In genomic region chr18:76444436-76445105, GRCh38 we compare ENCODE assay signal across 17 cellular contexts. TPM values are rescaled to one million over a fixed set of nuclear protein-coding genes. Genes with fewer than 3 reads are reported as not detected.
DNase-seq lines count a peak whose midpoint lies in the region; ATAC-seq and TF ChIP-seq lines count a peak whose summit lies in the region.
"Had no signal": no experiment of that assay in that cellular context is flagged by ENCODE, and none has a peak within 500 bp of the region (broad histone marks: within the 10 kb centered on the region; RNA-seq: fewer than 3 reads in every experiment).

No MANE protein-coding gene starts in this region.

- H3K36me3 Mint-ChIP-seq in activated naive CD8-positive, alpha-beta T cell treated with anti-CD3 and anti-CD28 coated beads, Interleukin-2, amount 50 U/mL, for 24 hours (ENCODE audit: low read depth), result peaks cover 6% of the 10 kb centered on the region
- peaks cover 6% of the 10 kb centered on the region for H3K36me3 Mint-ChIP-seq in activated naive CD8-positive, alpha-beta T cell treated with anti-CD3 and anti-CD28 coated beads for 36 hours
- H3K36me3 Mint-ChIP-seq in chondrocyte (ENCODE audit: low read depth), result peaks cover 4% of the 10 kb centered on the region

- TF ChIP-seq CTCF in chondrocyte (IDR thresholded peaks at IDR 0.05), result no peak
- no peak for TF ChIP-seq CTCF in neutrophil (IDR thresholded peaks at IDR 0.05)
- no peak for TF ChIP-seq CTCF in vagina (IDR thresholded peaks at IDR 0.05)
- no peak for TF ChIP-seq CTCF in mucosa of descending colon (IDR thresholded peaks at IDR 0.05)

- DNase-seq in activated naive CD8-positive, alpha-beta T cell treated with anti-CD3 and anti-CD28 coated beads, Interleukin-2, amount 50 U/mL, for 24 hours, result no peak
- no peak for DNase-seq in activated naive CD8-positive, alpha-beta T cell treated with anti-CD3 and anti-CD28 coated beads for 36 hours
- no peak for DNase-seq in chondrocyte (ENCODE audit: low spot score)
- peak in 1 of 2 donors; percentile 79 for DNase-seq in vagina (ENCODE audit: extremely low spot score in 2 of 2)
- no peak for DNase-seq in NOMO-1 (lab: John Stamatoyannopoulos, UW; ENCODE audit: unreplicated experiment in 2 of 2)
- no peak for DNase-seq in mucosa of descending colon
- DNase-seq: activated CD4-positive, CD25-positive, alpha-beta regulatory T cell; aorta; CD4-positive, alpha-beta memory T cell; DMS79; left lung; SHP77; trophoblast cell had no signal

- H3K27ac ChIP-seq in neutrophil, result peak overlapping the region; percentile 95
- H3K27ac ChIP-seq in vagina, result peak overlapping the region; percentile 88
- H3K27ac ChIP-seq: foreskin keratinocyte, left lung had no signal

- no peaks in the 10 kb centered on the region for H3K9me3 Mint-ChIP-seq in activated naive CD8-positive, alpha-beta T cell treated with anti-CD3 and anti-CD28 coated beads, Interleukin-2, amount 50 U/mL, for 24 hours
- no peaks in the 10 kb centered on the region for H3K9me3 Mint-ChIP-seq in activated naive CD8-positive, alpha-beta T cell treated with anti-CD3 and anti-CD28 coated beads for 36 hours
- no peaks in the 10 kb centered on the region for H3K9me3 Mint-ChIP-seq in chondrocyte (ENCODE audit: low read depth)
- H3K9me3 Mint-ChIP-seq: CD4-positive, alpha-beta memory T cell; stimulated activated memory B cell treated with anti-CD40 and anti-IgM and Interleukin-4, amounts not matched to agents 10 μg/mL and 1 μg/mL and 100 μg/mL, for 72 hours had no signal

- H3K9me3 ChIP-seq in neutrophil, result no peaks in the 10 kb centered on the region
- no peaks in the 10 kb centered on the region for H3K9me3 ChIP-seq in vagina
- H3K9me3 ChIP-seq in mucosa of descending colon, result no peaks in the 10 kb centered on the region
- H3K9me3 ChIP-seq: left lung had no signal

- H3K4me1 ChIP-seq in neutrophil (ENCODE audit: control insufficient read depth in 1 of 2, insufficient read depth in 1 of 2, low read depth in 1 of 2, low read length in 1 of 2), result peaks cover 59 to 61% of the 10 kb centered on the region in 2 experiments
- H3K4me1 ChIP-seq in vagina, result peaks cover 82% of the 10 kb centered on the region
- H3K4me1 ChIP-seq in mucosa of descending colon (ENCODE audit: low read depth), result peaks cover 20% of the 10 kb centered on the region

- peaks cover 43% of the 10 kb centered on the region for H3K36me3 ChIP-seq in neutrophil
- peaks cover 0 to 30% of the 10 kb centered on the region in 2 donors for H3K36me3 ChIP-seq in vagina
- no peaks in the 10 kb centered on the region for H3K36me3 ChIP-seq in mucosa of descending colon (ENCODE audit: low read depth)

- no peaks in the 10 kb centered on the region for H3K27me3 ChIP-seq in neutrophil
- no peaks in the 10 kb centered on the region for H3K27me3 ChIP-seq in vagina
- H3K27me3 ChIP-seq: foreskin keratinocyte, left lung had no signal

- peaks cover 18% of the 10 kb centered on the region for H3K4me1 Mint-ChIP-seq in activated naive CD8-positive, alpha-beta T cell treated with anti-CD3 and anti-CD28 coated beads, Interleukin-2, amount 50 U/mL, for 24 hours
- peaks cover 25% of the 10 kb centered on the region for H3K4me1 Mint-ChIP-seq in activated naive CD8-positive, alpha-beta T cell treated with anti-CD3 and anti-CD28 coated beads for 36 hours
- peaks cover 45% of the 10 kb centered on the region for H3K4me1 Mint-ChIP-seq in chondrocyte (ENCODE audit: low read depth)

- no peak for ATAC-seq in activated naive CD8-positive, alpha-beta T cell treated with anti-CD3 and anti-CD28 coated beads, Interleukin-2, amount 50 U/mL, for 24 hours
- no peak for ATAC-seq in mucosa of descending colon
- ATAC-seq in HG03460 (IDR thresholded peaks at IDR 0.05; ENCODE audit: unreplicated experiment), result no peak
- ATAC-seq: left lung; stimulated activated memory B cell treated with anti-CD40 and anti-IgM and Interleukin-4, amounts not matched to agents 10 μg/mL and 1 μg/mL and 100 μg/mL, for 72 hours had no signal

- intact Hi-C loops in vagina (cut with DNase I), result no loop called here
- intact Hi-C loops in mucosa of descending colon (cut with DNase I, micrococcal nuclease), result no loop called here

- no peaks in the 10 kb centered on the region for H3K27me3 Mint-ChIP-seq in activated naive CD8-positive, alpha-beta T cell treated with anti-CD3 and anti-CD28 coated beads, Interleukin-2, amount 50 U/mL, for 24 hours
- H3K27me3 Mint-ChIP-seq in activated naive CD8-positive, alpha-beta T cell treated with anti-CD3 and anti-CD28 coated beads for 36 hours, result no peaks in the 10 kb centered on the region
- no peaks in the 10 kb centered on the region for H3K27me3 Mint-ChIP-seq in chondrocyte (ENCODE audit: low read depth)

- no peak overlapping the region for H3K4me3 Mint-ChIP-seq in activated naive CD8-positive, alpha-beta T cell treated with anti-CD3 and anti-CD28 coated beads, Interleukin-2, amount 50 U/mL, for 24 hours
- no peak overlapping the region for H3K4me3 Mint-ChIP-seq in activated naive CD8-positive, alpha-beta T cell treated with anti-CD3 and anti-CD28 coated beads for 36 hours
- no peak overlapping the region for H3K4me3 Mint-ChIP-seq in chondrocyte (ENCODE audit: unreplicated experiment)
- H3K4me3 Mint-ChIP-seq: stimulated activated memory B cell treated with anti-CD40 and anti-IgM and Interleukin-4, amounts not matched to agents 10 μg/mL and 1 μg/mL and 100 μg/mL, for 72 hours had no signal

- no peak for TF ChIP-seq POLR2A in vagina (IDR thresholded peaks at IDR 0.05)

- peak overlapping the region; percentile 8 for H3K27ac Mint-ChIP-seq in activated naive CD8-positive, alpha-beta T cell treated with anti-CD3 and anti-CD28 coated beads, Interleukin-2, amount 50 U/mL, for 24 hours
- H3K27ac Mint-ChIP-seq in activated naive CD8-positive, alpha-beta T cell treated with anti-CD3 and anti-CD28 coated beads for 36 hours, result no peak overlapping the region
- peak overlapping the region; percentile 82 for H3K27ac Mint-ChIP-seq in chondrocyte (ENCODE audit: unreplicated experiment)
- H3K27ac Mint-ChIP-seq: CD4-positive, alpha-beta memory T cell; stimulated activated memory B cell treated with anti-CD40 and anti-IgM and Interleukin-4, amounts not matched to agents 10 μg/mL and 1 μg/mL and 100 μg/mL, for 72 hours had no signal

- no peak overlapping the region for H3K4me3 ChIP-seq in neutrophil (ENCODE audit: low read depth in 1 of 2, low read length in 1 of 2)
- no peak overlapping the region for H3K4me3 ChIP-seq in vagina
- no peak overlapping the region for H3K4me3 ChIP-seq in mucosa of descending colon
- H3K4me3 ChIP-seq: left lung had no signal

RNA-seq across cellular contexts. Expression of gene ZNF516, which starts 50.5 kb away (rescaled TPM):
- total RNA-seq in activated naive CD8-positive, alpha-beta T cell treated with anti-CD3 and anti-CD28 coated beads for 36 hours, result 1 to 10 TPM; 6.5 to 8.6 TPM
- total RNA-seq in chondrocyte, result 26.1 to 31.8 TPM (median 27.7 TPM) in 3 replicates
- total RNA-seq in vagina, result 46.4 TPM
- total RNA-seq in mucosa of descending colon, result 10 to 100 TPM; 22.0 to 47.9 (median 23.2) TPM
